Comparison of ENCODE assay signal across 8 cellular contexts in genomic region chrX:54044126-54044876, GRCh38. TPM values are rescaled to one million over a fixed set of nuclear protein-coding genes. Genes with fewer than 3 reads are reported as not detected.
DNase-seq lines count a peak whose midpoint lies in the region; ATAC-seq, FAIRE-seq and TF ChIP-seq lines count a peak whose summit lies in the region.

PHF8 (minus strand) TSS chrX:54044473; CDS start chrX:54042728, 1,745 bp downstream.

- H3K4me3 ChIP-seq in keratinocyte (ENCODE audit: control insufficient read depth in 2 of 3, extremely low read depth in 1 of 3, insufficient read depth in 2 of 3, low read depth in 1 of 3, low read length in 3 of 3) = peak within 1 kb of the TSS; percentile 71 to 84 (median 80)

- H3K4me1 Mint-ChIP-seq in activated CD4-positive, alpha-beta T cell treated with anti-CD3 and anti-CD28 coated beads for 36 hours = peaks cover 24% of the 10 kb centered on the region
- peaks cover 11% of the 10 kb centered on the region for H3K4me1 Mint-ChIP-seq in chondrocyte (ENCODE audit: low read depth)

- DNase-seq in AML-193 (lab: John Stamatoyannopoulos, UW) (peak; percentile 80 to 81), GM19240 (ENCODE audit: insufficient read length, low spot score) (peak; percentile 52), NCI-H524 (lab: John Stamatoyannopoulos, UW) (peak; percentile 94 to 97), chondrocyte (ENCODE audit: low spot score) (peak; percentile 95), keratinocyte (ENCODE audit: low read depth, low spot score) (peak; percentile 59)
- DNase-seq in activated CD4-positive, alpha-beta T cell treated with anti-CD3 and anti-CD28 coated beads for 36 hours = peak; percentile 96
- peak; percentile 80 to 90 (median 89) for DNase-seq in stimulated activated CD4-positive, alpha-beta T cell treated with anti-CD3 and anti-CD28 coated beads, Interleukin-12 subunit alpha, Interleukin-12 subunit beta, amount 100 ng/mL, for 48 hours (ENCODE audit: low read depth in 2 of 3, low spot score in 1 of 3)

- peaks cover 6% of the 10 kb centered on the region for H3K79me2 ChIP-seq in keratinocyte (ENCODE audit: control insufficient read depth, insufficient read depth, low read length)

- POLR2A ChIA-PET in activated CD4-positive, alpha-beta T cell treated with anti-CD3 and anti-CD28 coated beads for 36 hours (lab: Charles Lee) = interaction anchor here (0.6 to 2.6 kb wide), 5 partner anchors 139 to 956 kb away, joined by 3 to 12 read pairs (median 5); partner anchors contain the start of genes APEX2, FAM120C and GNL3L

- H4K20me1 ChIP-seq in keratinocyte (ENCODE audit: control insufficient read depth, extremely low read depth, insufficient read depth, low read length) = no peaks in the 10 kb centered on the region

- intact Hi-C loops in activated CD4-positive, alpha-beta T cell treated with anti-CD3 and anti-CD28 coated beads for 36 hours (cut with DNase I, micrococcal nuclease) = loop anchor here (1.0 to 10.0 kb wide), 16 partner anchors 139 to 1118 kb away; partner anchors contain the start of genes FAM120C (in 2 of the 2), RIBC1 (in 2 of the 2), SMC1A (in 2 of the 2) and APEX2 (in 1 of the 2)

- H3K27ac ChIP-seq in keratinocyte (ENCODE audit: control insufficient read depth, insufficient read depth, low read length) = peak within 1 kb of the TSS; percentile 89

- peak; percentile 76 for ATAC-seq in HG03457 (IDR thresholded peaks at IDR 0.05; ENCODE audit: unreplicated experiment)
- ATAC-seq in activated CD4-positive, alpha-beta T cell treated with anti-CD3 and anti-CD28 coated beads for 36 hours = peak; percentile 91

- H3K36me3 ChIP-seq in keratinocyte (ENCODE audit: control insufficient read depth in 2 of 2, extremely low read depth in 1 of 2, insufficient read depth in 2 of 2, low read length in 2 of 2) = peaks cover 2 to 4% of the 10 kb centered on the region in 2 experiments

- TF ChIP-seq CTCF in chondrocyte (IDR thresholded peaks at IDR 0.05) (peak; percentile 32), keratinocyte (optimal IDR thresholded peaks at IDR 0.05 in 1 of 3, IDR thresholded peaks at IDR 0.05 in 1 of 3, conservative IDR thresholded peaks at IDR 0.05 in 1 of 3; ENCODE audit: extremely low read depth in 1 of 3, insufficient read depth in 2 of 3, low read length in 3 of 3) (peak in 1 of 3 experiments; percentile 17)

- no peaks in the 10 kb centered on the region for H3K9me1 ChIP-seq in keratinocyte (ENCODE audit: control insufficient read depth, extremely low read depth, insufficient read depth, low read length)

- peak within 1 kb of the TSS; percentile 95 for H3K4me3 Mint-ChIP-seq in activated CD4-positive, alpha-beta T cell treated with anti-CD3 and anti-CD28 coated beads for 36 hours
- H3K4me3 Mint-ChIP-seq in chondrocyte (ENCODE audit: unreplicated experiment) = peak within 1 kb of the TSS; percentile 93

- no peaks in the 10 kb centered on the region for H3K9me3 ChIP-seq in keratinocyte (ENCODE audit: control insufficient read depth, low read depth, low read length)

- CTCF ChIA-PET in activated CD4-positive, alpha-beta T cell treated with anti-CD3 and anti-CD28 coated beads for 36 hours (lab: Charles Lee) = interaction anchor here (0.7 kb wide), 2 partner anchors 728 to 879 kb away, joined by 3 read pairs; no protein-coding TSS in a partner anchor

- no peaks in the 10 kb centered on the region for H3K27me3 ChIP-seq in keratinocyte (ENCODE audit: control insufficient read depth, extremely low read depth, insufficient read depth, low read length)

- H3K4me1 ChIP-seq in keratinocyte (ENCODE audit: control insufficient read depth, extremely low read depth, insufficient read depth, low read length) = peaks cover 2% of the 10 kb centered on the region

- peak within 1 kb of the TSS; percentile 90 for H2AFZ ChIP-seq in keratinocyte (ENCODE audit: control insufficient read depth, low read length)

- peak within 1 kb of the TSS; percentile 85 for H3K9ac ChIP-seq in keratinocyte (ENCODE audit: control insufficient read depth, extremely low read depth, insufficient read depth, low read length)

- no peaks in the 10 kb centered on the region for H3K9me3 Mint-ChIP-seq in activated CD4-positive, alpha-beta T cell treated with anti-CD3 and anti-CD28 coated beads for 36 hours (ENCODE audit: low read depth)
- peaks cover 3% of the 10 kb centered on the region for H3K9me3 Mint-ChIP-seq in chondrocyte (ENCODE audit: low read depth)

- FAIRE-seq in keratinocyte (lab: Jason Lieb, UNC) = no peak

- H3K27me3 Mint-ChIP-seq in activated CD4-positive, alpha-beta T cell treated with anti-CD3 and anti-CD28 coated beads for 36 hours = no peaks in the 10 kb centered on the region
- no peaks in the 10 kb centered on the region for H3K27me3 Mint-ChIP-seq in chondrocyte (ENCODE audit: low read depth)

- H3K27ac Mint-ChIP-seq in activated CD4-positive, alpha-beta T cell treated with anti-CD3 and anti-CD28 coated beads for 36 hours = peak within 1 kb of the TSS; percentile 95
- peak within 1 kb of the TSS; percentile 100 for H3K27ac Mint-ChIP-seq in chondrocyte (ENCODE audit: unreplicated experiment)

- peaks cover 20% of the 10 kb centered on the region for H3K36me3 Mint-ChIP-seq in activated CD4-positive, alpha-beta T cell treated with anti-CD3 and anti-CD28 coated beads for 36 hours (ENCODE audit: low read depth)
- H3K36me3 Mint-ChIP-seq in chondrocyte (ENCODE audit: low read depth) = no peaks in the 10 kb centered on the region

- peak within 1 kb of the TSS; percentile 61 for H3K4me2 ChIP-seq in keratinocyte (ENCODE audit: control insufficient read depth, extremely low read depth, insufficient read depth, low read depth, low read length)

- dilution Hi-C loops in keratinocyte (cut with MboI; ENCODE audit: extremely low pct_ligation_motif_present, low sequenced_read_pairs) = no loop called here

RNA-seq across cellular contexts. Expression of gene PHF8, which starts in this region (rescaled TPM):
- 10 to 100 TPM; 47.4 to 47.8 TPM for total RNA-seq in activated CD4-positive, alpha-beta T cell treated with anti-CD3 and anti-CD28 coated beads for 36 hours
- total RNA-seq in chondrocyte = 16.0 to 24.2 TPM (median 16.6 TPM) in 3 replicates
- polyA plus RNA-seq in keratinocyte = 5.9 to 8.3 TPM (median 7.6 TPM) in 3 replicates
- polyA plus RNA-seq in keratinocyte (2011; ENCODE audit: low read depth) = 25.3 TPM
- 4.6 and 5.5 TPM in 2 replicates for polyA plus RNA-seq in keratinocyte (2011; cell fraction: cytosol; rRNA removed)
- 23.0 and 28.1 TPM in 2 replicates for polyA plus RNA-seq in keratinocyte (2011; cell fraction: nucleus; rRNA removed)
- polyA plus RNA-seq in keratinocyte (2012; ENCODE audit: low replicate concordance) = 6.8 and 7.9 TPM in 2 replicates
- polyA minus RNA-seq in keratinocyte = 17.9 to 31.6 TPM (median 27.3 TPM) in 3 replicates
- polyA minus RNA-seq in keratinocyte (2011; cell fraction: cytosol; rRNA and poly(A)+ RNA removed) = 14.2 TPM
- polyA minus RNA-seq in keratinocyte (2011; cell fraction: nucleus; rRNA and poly(A)+ RNA removed) = 18.5 and 44.1 TPM in 2 replicates

Comparison
In these comparisons a context has a peak if more than half of its experiments do, and no peak if none do; other contexts are left out.
1. Peak in every context shown above with its lines: DNase-seq, ATAC-seq, H3K4me3 ChIP-seq and H3K27ac ChIP-seq.